ENCODE assay signal across 8 cellular contexts in the genomic region with DNA sequence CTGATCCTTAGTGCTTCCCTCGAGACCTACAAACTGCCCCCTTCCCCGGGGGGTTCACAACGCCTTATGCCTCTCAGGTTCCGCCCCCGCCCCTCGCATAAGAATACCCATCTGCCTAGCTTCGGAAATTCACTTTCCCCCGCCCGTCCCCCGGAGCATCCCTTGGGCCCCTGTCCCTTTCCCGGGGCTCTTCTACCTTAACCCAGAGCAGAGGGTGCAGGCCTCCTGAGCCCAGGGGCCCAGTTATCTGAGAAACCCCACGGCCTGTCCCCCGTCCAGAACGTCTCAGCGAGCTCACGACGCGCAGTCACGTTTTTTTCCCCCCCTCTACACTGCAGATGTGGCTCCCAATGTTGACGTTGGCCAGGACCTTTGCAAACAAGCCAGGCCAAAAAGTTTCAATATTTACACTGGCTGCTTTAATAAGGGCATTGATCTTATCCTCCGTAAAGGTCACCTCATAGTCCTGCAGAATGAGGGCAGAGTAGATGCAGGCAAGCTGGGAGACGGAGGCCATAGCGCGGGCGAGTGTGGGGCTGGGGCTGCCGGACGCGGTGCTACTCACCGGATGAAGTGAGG. TPM values are rescaled to one million over a fixed set of nuclear protein-coding genes. Genes with fewer than 3 reads are reported as not detected.
DNase-seq lines count a peak whose midpoint lies in the region; ATAC-seq, FAIRE-seq and TF ChIP-seq lines count a peak whose summit lies in the region.

No MANE protein-coding gene starts in this region.

- no peak for TF ChIP-seq EP300 in A549 (IDR thresholded peaks at IDR 0.05)

- H3K27ac Mint-ChIP-seq in stimulated activated effector memory CD8-positive, alpha-beta T cell treated with anti-CD3 and anti-CD28 coated beads, Interleukin-12 subunit alpha, Interleukin-12 subunit beta, amount 100 ng/mL, for 72 hours, result no peak overlapping the region

- FAIRE-seq in A549 (lab: Jason Lieb, UNC), result no peak

- WGBS in A549 (ENCODE audit: missing lambda C conversion rate), result under 1% methylated on average over 26 of the region's 29 CpGs

- peaks cover 25% of the 10 kb centered on the region for H3K4me1 Mint-ChIP-seq in stimulated activated effector memory CD8-positive, alpha-beta T cell treated with anti-CD3 and anti-CD28 coated beads, Interleukin-12 subunit alpha, Interleukin-12 subunit beta, amount 100 ng/mL, for 72 hours

- peak overlapping the region; percentile 95 for H3K4me2 ChIP-seq in A549

- no peaks in the 10 kb centered on the region for H3K36me3 ChIP-seq in left lung

- CTCF ChIA-PET in A549 (lab: Yijun Ruan, JAX), result interaction anchor here (1.0 to 1.7 kb wide), 3 partner anchors 34 to 147 kb away, joined by 3 to 8 read pairs (median 3); a partner anchor contains a TSS

- intact Hi-C loops in left lung (cut with DNase I), result no loop called here

- H3K4me1 ChIP-seq in A549 (peaks cover 31% of the 10 kb centered on the region), left lung (peaks cover 10 to 49% of the 10 kb centered on the region in 2 donors)

- H3K9me3 Mint-ChIP-seq in stimulated activated effector memory CD8-positive, alpha-beta T cell treated with anti-CD3 and anti-CD28 coated beads, Interleukin-12 subunit alpha, Interleukin-12 subunit beta, amount 100 ng/mL, for 72 hours, result no peaks in the 10 kb centered on the region

- H3K27me3 ChIP-seq in left lung, result no peaks in the 10 kb centered on the region

- H3K4me3 ChIP-seq in A549 (peak overlapping the region; percentile 74), GM12864 (ENCODE audit: low read depth, low read length) (peak overlapping the region; percentile 82), choroid plexus epithelial cell (ENCODE audit: low read depth, low read length) (peak overlapping the region; percentile 84), left lung (peak overlapping the region; percentile 63 to 80)

- POLR2A ChIA-PET in A549 (lab: Yijun Ruan, JAX), result interaction anchor here (1.0 to 2.2 kb wide), 5 partner anchors 42 to 171 kb away, joined by 3 to 10 read pairs (median 4); a partner anchor contains a TSS

- TF ChIP-seq CTCF in A549 (IDR thresholded peaks at IDR 0.05), result no peak
- TF ChIP-seq CTCF in GM12864 (IDR thresholded peaks at IDR 0.05; ENCODE audit: low read depth, low read length, missing control alignments), result no peak
- no peak for TF ChIP-seq CTCF in choroid plexus epithelial cell (conservative IDR thresholded peaks at IDR 0.05; ENCODE audit: low read depth, low read length)
- no peak for TF ChIP-seq CTCF in left lung (IDR thresholded peaks at IDR 0.05)

- ATAC-seq in A549, result peak; percentile 56 to 61
- ATAC-seq in HG02798 (IDR thresholded peaks at IDR 0.05; ENCODE audit: poor library complexity, unreplicated experiment), result peak; percentile 22
- ATAC-seq in left lung, result peak; percentile 21
- ATAC-seq in stimulated activated effector memory CD8-positive, alpha-beta T cell treated with anti-CD3 and anti-CD28 coated beads, Interleukin-12 subunit alpha, Interleukin-12 subunit beta, amount 100 ng/mL, for 72 hours, result peak; percentile 41
- ATAC-seq in HG02610 (IDR thresholded peaks at IDR 0.05; ENCODE audit: unreplicated experiment), result no peak

- H3K27ac ChIP-seq in A549, result peak overlapping the region; percentile 72 to 90
- H3K27ac ChIP-seq in left lung, result peak overlapping the region; percentile 97 to 99

- H3K9me3 ChIP-seq in A549 (no peaks in the 10 kb centered on the region), left lung (no peaks in the 10 kb centered on the region)

- TF ChIP-seq RAD21 in A549 (conservative IDR thresholded peaks at IDR 0.05 in 1 of 2, IDR thresholded peaks at IDR 0.05 in 1 of 2), result no peak

- H3K36me3 Mint-ChIP-seq in stimulated activated effector memory CD8-positive, alpha-beta T cell treated with anti-CD3 and anti-CD28 coated beads, Interleukin-12 subunit alpha, Interleukin-12 subunit beta, amount 100 ng/mL, for 72 hours, result peaks cover 25% of the 10 kb centered on the region

- DNase-seq in A549 (ENCODE audit: low read depth in 1 of 2, low spot score in 1 of 2) (peak; percentile 52 to 62), GM12864 (ENCODE audit: low read depth) (no peak), NCI-H82 (lab: John Stamatoyannopoulos, UW) (peak; percentile 65), choroid plexus epithelial cell (ENCODE audit: low read depth) (peak; percentile 42), left lung (peak; percentile 37 to 86)
- peak in 1 of 2 donors; percentile 4 for DNase-seq in stimulated activated effector memory CD8-positive, alpha-beta T cell treated with anti-CD3 and anti-CD28 coated beads, Interleukin-12 subunit alpha, Interleukin-12 subunit beta, amount 100 ng/mL, for 72 hours (ENCODE audit: low spot score in 2 of 2)

- no peak for TF ChIP-seq POLR2A in A549 (IDR thresholded peaks at IDR 0.05; ENCODE audit: low read length)

- no peak overlapping the region for H3K4me3 Mint-ChIP-seq in stimulated activated effector memory CD8-positive, alpha-beta T cell treated with anti-CD3 and anti-CD28 coated beads, Interleukin-12 subunit alpha, Interleukin-12 subunit beta, amount 100 ng/mL, for 72 hours

TF ChIP-seq in A549, 52 proteins besides CTCF, POLR2A, EP300 and RAD21:
- TF ChIP-seq TFCP2L1 (CRISPR knock-in tag; IDR thresholded peaks at IDR 0.05) (no peak), JUNB (IDR thresholded peaks at IDR 0.05) (no peak), GATA3 (IDR thresholded peaks at IDR 0.05; ENCODE audit: borderline replicate concordance) (peak; percentile 52; the same call in 1 of the 2 replicates), ZNF302 (CRISPR knock-in tag; IDR thresholded peaks at IDR 0.05) (no peak), CHD2 (IDR thresholded peaks at IDR 0.05; ENCODE audit: low read length, partially characterized antibody) (no peak), FOXS1 (CRISPR knock-in tag; IDR thresholded peaks at IDR 0.05) (no peak), FOSB (CRISPR knock-in tag; IDR thresholded peaks at IDR 0.05) (no peak), HEYL (CRISPR knock-in tag; IDR thresholded peaks at IDR 0.05) (no peak), NR3C1 (IDR thresholded peaks at IDR 0.05) (no peak), BHLHE40 (IDR thresholded peaks at IDR 0.05; ENCODE audit: low read depth, low read length) (peak; percentile 58)
- TF ChIP-seq, protein P1, sequence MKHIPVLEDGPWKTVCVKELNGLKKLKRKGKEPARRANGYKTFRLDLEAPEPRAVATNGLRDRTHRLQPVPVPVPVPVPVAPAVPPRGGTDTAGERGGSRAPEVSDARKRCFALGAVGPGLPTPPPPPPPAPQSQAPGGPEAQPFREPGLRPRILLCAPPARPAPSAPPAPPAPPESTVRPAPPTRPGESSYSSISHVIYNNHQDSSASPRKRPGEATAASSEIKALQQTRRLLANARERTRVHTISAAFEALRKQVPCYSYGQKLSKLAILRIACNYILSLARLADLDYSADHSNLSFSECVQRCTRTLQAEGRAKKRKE (CRISPR knock-in tag; IDR thresholded peaks at IDR 0.05; ENCODE audit: low read depth), result no peak
- TF ChIP-seq, protein P2, sequence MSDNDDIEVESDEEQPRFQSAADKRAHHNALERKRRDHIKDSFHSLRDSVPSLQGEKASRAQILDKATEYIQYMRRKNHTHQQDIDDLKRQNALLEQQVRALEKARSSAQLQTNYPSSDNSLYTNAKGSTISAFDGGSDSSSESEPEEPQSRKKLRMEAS (IDR thresholded peaks at IDR 0.05), result peak; percentile 75
- TF ChIP-seq, protein P3, sequence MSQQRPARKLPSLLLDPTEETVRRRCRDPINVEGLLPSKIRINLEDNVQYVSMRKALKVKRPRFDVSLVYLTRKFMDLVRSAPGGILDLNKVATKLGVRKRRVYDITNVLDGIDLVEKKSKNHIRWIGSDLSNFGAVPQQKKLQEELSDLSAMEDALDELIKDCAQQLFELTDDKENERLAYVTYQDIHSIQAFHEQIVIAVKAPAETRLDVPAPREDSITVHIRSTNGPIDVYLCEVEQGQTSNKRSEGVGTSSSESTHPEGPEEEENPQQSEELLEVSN (IDR thresholded peaks at IDR 0.05; ENCODE audit: borderline replicate concordance, low read depth), result peak; percentile 55
TF ChIP-seq in A549: peak in this region for 4.

RNA-seq across cellular contexts. Expression of a gene that starts 1.4 kb away (rescaled TPM):
- polyA plus RNA-seq in A549 (2011; rRNA removed), result 86.8 and 103 TPM in 2 replicates
- 17.3 and 21.1 TPM in 2 replicates for polyA plus RNA-seq in A549 (2012; cell fraction: cytosol; rRNA removed)
- polyA plus RNA-seq in A549 (2012; cell fraction: nucleus; rRNA removed), result 10.8 and 13.5 TPM in 2 replicates
- polyA plus RNA-seq in A549 (2017; fragmentation: RNase III; extraction: RNeasy Plus Mini Kit Qiagen cat#74134 plus additional on column Dnase treatment), result 40.6 to 46.9 TPM (median 41.8 TPM) in 3 replicates
- 79.4 and 104 TPM in 2 replicates for polyA minus RNA-seq in A549 (2011; rRNA and poly(A)+ RNA removed)
- 10 to 100 TPM; 62.4 to 78.2 TPM for total RNA-seq in left lung

RNA-seq across cellular contexts. Expression of a gene that starts 42.0 kb away (rescaled TPM):
- 2.6 and 3.5 TPM in 2 replicates for polyA plus RNA-seq in A549 (2011; rRNA removed)
- polyA plus RNA-seq in A549 (2012; cell fraction: cytosol; rRNA removed), result 1.9 and 2.4 TPM in 2 replicates
- 4.1 and 5.1 TPM in 2 replicates for polyA plus RNA-seq in A549 (2012; cell fraction: nucleus; rRNA removed)
- 1.1 to 1.7 TPM (median 1.2 TPM) in 3 replicates for polyA plus RNA-seq in A549 (2017; fragmentation: RNase III; extraction: RNeasy Plus Mini Kit Qiagen cat#74134 plus additional on column Dnase treatment)
- 9.5 and 11.2 TPM in 2 replicates for polyA minus RNA-seq in A549 (2011; rRNA and poly(A)+ RNA removed)
- 10 to 100 TPM; 14.4 to 26.8 TPM for total RNA-seq in left lung

RNA-seq across cellular contexts. Expression of a gene that starts 44.5 kb away (rescaled TPM):
- polyA plus RNA-seq in A549 (2011; rRNA removed), result 62.5 and 71.8 TPM in 2 replicates
- polyA plus RNA-seq in A549 (2012; cell fraction: cytosol; rRNA removed), result 47.2 and 49.5 TPM in 2 replicates
- 73.7 and 88.4 TPM in 2 replicates for polyA plus RNA-seq in A549 (2012; cell fraction: nucleus; rRNA removed)
- polyA plus RNA-seq in A549 (2017; fragmentation: RNase III; extraction: RNeasy Plus Mini Kit Qiagen cat#74134 plus additional on column Dnase treatment), result 41.0 to 45.5 TPM (median 41.6 TPM) in 3 replicates
- polyA minus RNA-seq in A549 (2011; rRNA and poly(A)+ RNA removed), result 107 and 122 TPM in 2 replicates
- 10 to 100 TPM; 10.3 to 17.7 TPM for total RNA-seq in left lung

RNA-seq across cellular contexts. Expression of a gene that starts 58.8 kb away (rescaled TPM):
- polyA plus RNA-seq in A549 (2011; rRNA removed), result not detected in 2 replicates
- polyA plus RNA-seq in A549 (2012; cell fraction: cytosol; rRNA removed), result not detected in 2 replicates
- polyA plus RNA-seq in A549 (2012; cell fraction: nucleus; rRNA removed), result 0.18 TPM in 1 of 2 replicates, not detected in the other
- not detected in 3 replicates for polyA plus RNA-seq in A549 (2017; fragmentation: RNase III; extraction: RNeasy Plus Mini Kit Qiagen cat#74134 plus additional on column Dnase treatment)
- 0.25 TPM in 1 of 2 replicates, not detected in the other for polyA minus RNA-seq in A549 (2011; rRNA and poly(A)+ RNA removed)
- under 1 TPM in 1 of 2 donors, not detected in 1; 0.37 TPM for total RNA-seq in left lung
